In the genomic region with DNA sequence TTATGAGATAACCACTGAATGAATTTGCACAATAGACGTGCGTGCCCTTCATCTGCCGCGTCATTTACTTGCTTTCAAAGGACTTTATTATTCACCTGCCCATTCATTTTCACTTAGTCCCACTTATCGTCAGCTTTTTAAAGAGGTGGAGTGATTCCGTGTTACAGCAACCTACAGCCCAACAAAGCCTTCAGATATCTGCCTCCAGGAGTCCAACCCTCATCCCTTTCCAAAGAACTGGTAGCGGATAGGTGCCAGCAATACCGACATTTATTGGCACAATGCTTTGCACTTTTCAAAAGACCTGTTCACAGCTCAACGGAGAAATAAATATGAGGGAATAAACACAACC, we compare ENCODE assay signal across 8 cellular contexts. TPM values are rescaled to one million over a fixed set of nuclear protein-coding genes. Genes with fewer than 3 reads are reported as not detected.
A peak's percentile ranks its signal among the peaks of the same experiment; 100 is the strongest.
DNase-seq lines count a peak whose midpoint lies in the region; ATAC-seq and TF ChIP-seq lines count a peak whose summit lies in the region.

No MANE protein-coding gene starts in this region.

- no peaks in the 10 kb centered on the region for H3K9me3 ChIP-seq in CD8-positive, alpha-beta T cell (ENCODE audit: low read length)
- no peaks in the 10 kb centered on the region for H3K9me3 ChIP-seq in tibial artery

- TF ChIP-seq CTCF in CD8-positive, alpha-beta T cell (IDR thresholded peaks at IDR 0.05) = no peak
- TF ChIP-seq CTCF in MCF 10A (IDR thresholded peaks at IDR 0.05; ENCODE audit: unreplicated experiment) = no peak
- TF ChIP-seq CTCF in lower leg skin (IDR thresholded peaks at IDR 0.05) = no peak
- TF ChIP-seq CTCF in tibial artery (IDR thresholded peaks at IDR 0.05) = no peak

- H3K27ac ChIP-seq in CD8-positive, alpha-beta T cell (ENCODE audit: low read depth, low read length) = peak overlapping the region; percentile 63
- peak overlapping the region; percentile 84 to 87 for H3K27ac ChIP-seq in tibial artery

- no peak for DNase-seq in CD8-positive, alpha-beta T cell
- DNase-seq in NCI-H1105 treated with DMSO at 0.1 percent for 48 hours (lab: John Stamatoyannopoulos, UW) = peak; percentile 72
- peak; percentile 37 for DNase-seq in MCF 10A (ENCODE audit: unreplicated experiment)
- no peak for DNase-seq in lower leg skin (ENCODE audit: low spot score in 2 of 2)
- DNase-seq in tibial artery = peak in 1 of 2 donors; percentile 24
- no peak for DNase-seq in stimulated activated CD4-positive, alpha-beta T cell treated with anti-CD3 and anti-CD28 coated beads, Interleukin-15, amount 100 ng/mL, for 24 hours
- no peak for DNase-seq in retina

- CTCF ChIA-PET in CD8-positive, alpha-beta T cell (lab: Charles Lee) = interaction anchor here (1.3 kb wide), 1 partner anchor 10 kb away, joined by 3 read pairs; no protein-coding TSS in a partner anchor
- CTCF ChIA-PET in MCF 10A (lab: Yijun Ruan, JAX) = interaction anchor here (0.6 kb wide), 1 partner anchor 84 kb away, joined by 3 read pairs; no protein-coding TSS in a partner anchor

- POLR2A ChIA-PET in CD8-positive, alpha-beta T cell (lab: Charles Lee) = no interaction called here
- POLR2A ChIA-PET in MCF 10A (lab: Yijun Ruan, JAX) = interaction anchor here (0.7 to 5.9 kb wide), 10 partner anchors 12 to 623 kb away, joined by 3 to 42 read pairs (median 4); a partner anchor contains a TSS

- peaks cover 52% of the 10 kb centered on the region for H3K4me1 Mint-ChIP-seq in CD8-positive, alpha-beta T cell (ENCODE audit: low read depth)
- peaks cover 29% of the 10 kb centered on the region for H3K4me1 Mint-ChIP-seq in MCF 10A (ENCODE audit: insufficient read depth, unreplicated experiment)

- no TSS peak for BruUV-seq in MCF 10A (replicated peaks; lab: Mats Ljungman, UMichigan)

- no peaks in the 10 kb centered on the region for H3K36me3 ChIP-seq in CD8-positive, alpha-beta T cell (ENCODE audit: insufficient read depth, low read length)
- H3K36me3 ChIP-seq in tibial artery = peaks cover 0 to 2% (median 0%) of the 10 kb centered on the region in 3 donors

- WGBS in lower leg skin, 2 donors = 0 to 1% methylated on average over 9 of the region's 9 CpGs

- H3K4me1 ChIP-seq in CD8-positive, alpha-beta T cell (ENCODE audit: insufficient read depth, low read length) = peaks cover 26% of the 10 kb centered on the region
- H3K4me1 ChIP-seq in tibial artery = peaks cover 0 to 43% (median 23%) of the 10 kb centered on the region in 4 donors

- TF ChIP-seq POLR2A in lower leg skin (IDR thresholded peaks at IDR 0.05) = no peak

- peak overlapping the region; percentile 97 for H3K4me3 Mint-ChIP-seq in CD8-positive, alpha-beta T cell
- peak overlapping the region; percentile 99 for H3K4me3 Mint-ChIP-seq in MCF 10A (ENCODE audit: unreplicated experiment)

- ATAC-seq in CD8-positive, alpha-beta T cell = no peak
- peak; percentile 2 for ATAC-seq in GM21381 (IDR thresholded peaks at IDR 0.05; ENCODE audit: unreplicated experiment)

- intact Hi-C loops in CD8-positive, alpha-beta T cell (cut with DNase I, micrococcal nuclease) = loop anchor here (2.0 to 10.0 kb wide), 4 partner anchors 18 to 1732 kb away; a partner anchor contains a TSS
- intact Hi-C loops in MCF 10A (cut with micrococcal nuclease) (no loop called here), lower leg skin (cut with DNase I; ENCODE audit: low total_unique reads) (no loop called here), tibial artery (cut with DNase I; ENCODE audit: low total_unique reads) (no loop called here)

- H3K9me3 Mint-ChIP-seq in CD8-positive, alpha-beta T cell = no peaks in the 10 kb centered on the region
- no peaks in the 10 kb centered on the region for H3K9me3 Mint-ChIP-seq in MCF 10A (ENCODE audit: unreplicated experiment)

- H3K27me3 Mint-ChIP-seq in CD8-positive, alpha-beta T cell (ENCODE audit: low read depth) = no peaks in the 10 kb centered on the region
- H3K27me3 Mint-ChIP-seq in MCF 10A (ENCODE audit: insufficient read depth, unreplicated experiment) = no peaks in the 10 kb centered on the region

- peak overlapping the region; percentile 96 for H3K27ac Mint-ChIP-seq in CD8-positive, alpha-beta T cell
- peak overlapping the region; percentile 97 for H3K27ac Mint-ChIP-seq in MCF 10A (ENCODE audit: low read depth, unreplicated experiment)

- peaks cover 31% of the 10 kb centered on the region for H3K36me3 Mint-ChIP-seq in CD8-positive, alpha-beta T cell
- H3K36me3 Mint-ChIP-seq in MCF 10A (ENCODE audit: insufficient read depth, unreplicated experiment) = peaks cover 23% of the 10 kb centered on the region

- no peaks in the 10 kb centered on the region for H3K27me3 ChIP-seq in CD8-positive, alpha-beta T cell (ENCODE audit: insufficient read depth, low read length)
- no peaks in the 10 kb centered on the region for H3K27me3 ChIP-seq in tibial artery

- H3K4me3 ChIP-seq in CD8-positive, alpha-beta T cell (ENCODE audit: low read depth, low read length) = peak overlapping the region; percentile 69
- H3K4me3 ChIP-seq in lower leg skin (ENCODE audit: low read depth, poor library complexity, severe bottlenecking) (peak overlapping the region; percentile 63), tibial artery (peak overlapping the region; percentile 67 to 91)

RNA-seq across cellular contexts. Expression of a gene that starts 0.8 kb away (rescaled TPM):
- 10 to 100 TPM; 10.5 to 13.4 TPM for total RNA-seq in CD8-positive, alpha-beta T cell
- 25.5 and 30.9 TPM in 2 replicates for total RNA-seq in MCF 10A (2022)
- 10 to 100 TPM; 15.9 to 19.7 (median 17.6) TPM for total RNA-seq in lower leg skin

RNA-seq across cellular contexts. Expression of a gene that starts 20.4 kb away (rescaled TPM):
- 1 to 10 TPM; 3.0 to 3.9 TPM for total RNA-seq in CD8-positive, alpha-beta T cell
- 9.5 and 16.4 TPM in 2 replicates for total RNA-seq in MCF 10A (2022)
- total RNA-seq in lower leg skin = 1 to 10 TPM; 2.0 to 6.5 (median 3.7) TPM

Comparison
In these comparisons a context has a peak if more than half of its experiments do, and no peak if none do; other contexts are left out.
1. DNase-seq: peak in NCI-H1105 treated with DMSO at 0.1 percent for 48 hours (single experiment) and MCF 10A (single experiment); none in CD8-positive, alpha-beta T cell (0 of 7), lower leg skin (0 of 2), stimulated activated CD4-positive, alpha-beta T cell treated with anti-CD3 and anti-CD28 coated beads, Interleukin-15, amount 100 ng/mL, for 24 hours (single experiment) and retina (single experiment).
2. intact Hi-C loops: an anchor here in CD8-positive, alpha-beta T cell (2.0 to 10.0 kb wide); none called in MCF 10A, lower leg skin and tibial artery.
3. Peak in every context shown above with its lines, with median percentiles within 50 percentile points of each other: H3K4me3 ChIP-seq.